ENCODE assay signal across 17 cellular contexts in genomic region chr3:181696641-181697230, GRCh38. TPM values are rescaled to one million over a fixed set of nuclear protein-coding genes. Genes with fewer than 3 reads are reported as not detected.
DNase-seq lines count a peak whose midpoint lies in the region; ATAC-seq lines count a peak whose summit lies in the region.
"Had no signal": no experiment of that assay in that cellular context is flagged by ENCODE, and none has a peak within 500 bp of the region (broad histone marks: within the 10 kb centered on the region; RNA-seq: fewer than 3 reads in every experiment).

No MANE protein-coding gene starts in this region.

- peak overlapping the region; percentile 48 for H3K4me3 Mint-ChIP-seq in activated naive CD8-positive, alpha-beta T cell
- no peak overlapping the region for H3K4me3 Mint-ChIP-seq in activated naive CD8-positive, alpha-beta T cell treated with anti-CD3 and anti-CD28 coated beads, Interleukin-2, amount 50 U/mL, for 24 hours
- H3K4me3 Mint-ChIP-seq: CD8-positive, alpha-beta T cell; natural killer cell had no signal

- H3K27me3 Mint-ChIP-seq in activated naive CD8-positive, alpha-beta T cell = peaks cover 62% of the 10 kb centered on the region
- peaks cover 72% of the 10 kb centered on the region for H3K27me3 Mint-ChIP-seq in activated naive CD8-positive, alpha-beta T cell treated with anti-CD3 and anti-CD28 coated beads, Interleukin-2, amount 50 U/mL, for 24 hours

- peaks cover 21% of the 10 kb centered on the region for H3K4me1 Mint-ChIP-seq in activated naive CD8-positive, alpha-beta T cell (ENCODE audit: low read depth)
- peaks cover 16% of the 10 kb centered on the region for H3K4me1 Mint-ChIP-seq in activated naive CD8-positive, alpha-beta T cell treated with anti-CD3 and anti-CD28 coated beads, Interleukin-2, amount 50 U/mL, for 24 hours

- no peak for DNase-seq in activated naive CD8-positive, alpha-beta T cell treated with anti-CD3 and anti-CD28 coated beads, Interleukin-2, amount 50 U/mL, for 24 hours
- DNase-seq in caudate nucleus (lab: John Stamatoyannopoulos, UW) (peak in 1 of 61 donors; percentile 40), medulla oblongata (ENCODE audit: extremely low spot score) (peak; percentile 60), NCI-H2196 treated with DMSO at 0.1 percent for 48 hours (lab: John Stamatoyannopoulos, UW; ENCODE audit: unreplicated experiment) (no peak), iPS-NIHi7 (ENCODE audit: extremely low spot score) (no peak)
- DNase-seq: ACHN; activated T-cell treated with anti-CD3 and anti-CD28 coated beads, Interleukin-2, amount 50 U/mL, for 1 hour; amniotic stem cell; CD8-positive, alpha-beta T cell; EL; natural killer cell; NCI-H1417 treated with DMSO at 0.1 percent for 48 hours had no signal

- no peak overlapping the region for H3K27ac Mint-ChIP-seq in activated naive CD8-positive, alpha-beta T cell
- H3K27ac Mint-ChIP-seq in activated naive CD8-positive, alpha-beta T cell treated with anti-CD3 and anti-CD28 coated beads, Interleukin-2, amount 50 U/mL, for 24 hours = no peak overlapping the region
- H3K27ac Mint-ChIP-seq: CD8-positive, alpha-beta T cell; natural killer cell had no signal

- ATAC-seq in activated naive CD8-positive, alpha-beta T cell treated with anti-CD3 and anti-CD28 coated beads, Interleukin-2, amount 50 U/mL, for 24 hours = no peak
- ATAC-seq in GM21526 (IDR thresholded peaks at IDR 0.05; ENCODE audit: low FRiP score, unreplicated experiment) = no peak
- ATAC-seq: CD8-positive, alpha-beta T cell; natural killer cell had no signal

- no peaks in the 10 kb centered on the region for H3K36me3 Mint-ChIP-seq in activated naive CD8-positive, alpha-beta T cell
- H3K36me3 Mint-ChIP-seq in activated naive CD8-positive, alpha-beta T cell treated with anti-CD3 and anti-CD28 coated beads, Interleukin-2, amount 50 U/mL, for 24 hours (ENCODE audit: low read depth) = peaks cover 6% of the 10 kb centered on the region
- H3K36me3 Mint-ChIP-seq: CD8-positive, alpha-beta T cell had no signal

- H3K9me3 Mint-ChIP-seq in activated naive CD8-positive, alpha-beta T cell (ENCODE audit: low read depth) = no peaks in the 10 kb centered on the region
- H3K9me3 Mint-ChIP-seq in activated naive CD8-positive, alpha-beta T cell treated with anti-CD3 and anti-CD28 coated beads, Interleukin-2, amount 50 U/mL, for 24 hours = peaks cover 4% of the 10 kb centered on the region

- H3K27ac ChIP-seq in caudate nucleus (ENCODE audit: low read depth, low read length) (peak overlapping the region; percentile 99), temporal lobe (ENCODE audit: low read depth, low read length) (peak overlapping the region; percentile 98)

RNA-seq across cellular contexts. Expression of gene SOX2, which starts 15.0 kb away (rescaled TPM):
- total RNA-seq in temporal lobe = 72.0 TPM
- total RNA-seq: CD8-positive, alpha-beta T cell; LHCN-M2; liver; natural killer cell had no signal
